ENCODE assay signal across 26 cellular contexts in the genomic region with DNA sequence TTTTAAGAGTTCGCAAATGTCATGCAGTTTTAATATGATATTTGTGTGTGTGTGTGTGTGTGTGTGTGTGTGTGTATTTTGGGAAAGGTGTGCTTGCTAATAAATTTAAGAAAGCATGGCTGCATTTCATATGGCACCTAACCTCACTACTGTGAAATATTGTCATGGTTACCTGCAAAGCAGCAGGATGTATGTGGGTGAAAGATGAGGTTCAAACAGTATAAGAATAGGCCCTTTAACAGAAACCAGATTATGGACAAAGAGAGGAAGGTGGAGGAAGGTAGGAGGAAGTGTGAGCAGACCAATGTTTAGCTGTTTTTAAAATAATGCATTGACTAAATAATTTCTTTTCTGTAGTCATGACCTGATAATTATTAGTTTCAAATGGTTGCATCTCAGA.
"Had no signal": no experiment of that assay in that cellular context is flagged by ENCODE, and none has a peak within 500 bp of the region (broad histone marks: within the 10 kb centered on the region; RNA-seq: fewer than 3 reads in every experiment).

No MANE protein-coding gene starts in this region.

- H3K27ac ChIP-seq: brain microvascular endothelial cell, coronary artery, dorsolateral prefrontal cortex, esophagus muscularis mucosa, foreskin keratinocyte, gastrocnemius medialis, heart left ventricle had no signal

- H3K4me3 ChIP-seq: coronary artery, dorsolateral prefrontal cortex, esophagus muscularis mucosa, gastrocnemius medialis, heart left ventricle had no signal

- H3K27me3 ChIP-seq: brain microvascular endothelial cell, dorsolateral prefrontal cortex, esophagus muscularis mucosa, gastrocnemius medialis, heart left ventricle had no signal

- DNase-seq: activated CD4-positive, alpha-beta memory T cell treated with anti-CD3 and anti-CD28 coated beads for 36 hours; activated CD4-positive, alpha-beta T cell treated with anti-CD3 and anti-CD28 coated beads for 36 hours; activated CD4-positive, alpha-beta T cell treated with anti-CD3 and anti-CD28 coated beads, Interleukin-2, amount 10 ng/mL, durations not matched to agents 24 days and 14 days; activated CD4-positive, CD25-positive, alpha-beta regulatory T cell; activated CD4-positive, CD25-positive, alpha-beta regulatory T cell treated with anti-CD3 and anti-CD28 coated beads, Interleukin-2, amount 50 U/mL, for 72 hours; activated CD8-positive, alpha-beta memory T cell treated with anti-CD3 and anti-CD28 coated beads, Interleukin-2, amount 10 ng/mL, durations not matched to agents 7 days and 5 days; activated CD8-positive, alpha-beta memory T cell treated with anti-CD3 and anti-CD28 coated beads, Interleukin-2, amount 50 U/mL, for 4 hours; activated CD8-positive, alpha-beta T cell treated with anti-CD3 and anti-CD28 coated beads, Interleukin-2, amount 10 ng/mL, durations not matched to agents 7 days and 5 days; activated effector memory CD4-positive, alpha-beta T cell treated with anti-CD3 and anti-CD28 coated beads, Interleukin-2, amount 50 U/mL, for 16 hours; activated naive CD4-positive, alpha-beta T cell treated with anti-CD3 and anti-CD28 coated beads, Interleukin-2, amount 10 ng/mL, durations not matched to agents 7 days and 5 days; activated naive CD8-positive, alpha-beta T cell treated with anti-CD3 and anti-CD28 coated beads, Interleukin-2, amount 10 ng/mL, durations not matched to agents 7 days and 5 days; activated T-cell treated with anti-CD3 and anti-CD28 coated beads, Interleukin-2, amount 50 U/mL, for 1 hour; activated T-cell treated with anti-CD3 and anti-CD28 coated beads, Interleukin-2, amount 50 U/mL, for 48 hours; brain microvascular endothelial cell; dorsolateral prefrontal cortex; effector memory CD4-positive, alpha-beta T cell; endodermal cell; erythroblast; foreskin keratinocyte; gastrocnemius medialis; glutamatergic neuron; heart left ventricle; hypothalamus had no signal

- H3K9me3 ChIP-seq: esophagus muscularis mucosa, gastrocnemius medialis, heart left ventricle had no signal

- ATAC-seq: activated CD4-positive, alpha-beta T cell treated with anti-CD3 and anti-CD28 coated beads for 36 hours; activated CD8-positive, alpha-beta memory T cell treated with anti-CD3 and anti-CD28 coated beads, Interleukin-2, amount 10 ng/mL, durations not matched to agents 7 days and 5 days; activated CD8-positive, alpha-beta T cell treated with anti-CD3 and anti-CD28 coated beads, Interleukin-2, amount 10 ng/mL, durations not matched to agents 7 days and 5 days; activated naive CD4-positive, alpha-beta T cell treated with anti-CD3 and anti-CD28 coated beads, Interleukin-2, amount 50 U/mL, for 72 hours; foreskin keratinocyte; gastrocnemius medialis; heart left ventricle had no signal

- H3K4me1 ChIP-seq: esophagus muscularis mucosa, foreskin keratinocyte, gastrocnemius medialis, heart left ventricle had no signal

- H3K36me3 ChIP-seq: brain microvascular endothelial cell, esophagus muscularis mucosa, gastrocnemius medialis, heart left ventricle had no signal
